In genomic region chr9:137454145-137454505, GRCh38 we compare ENCODE assay signal across 1 cellular context.
TF ChIP-seq lines count a peak whose summit lies in the region.

No MANE protein-coding gene starts in this region.

TF ChIP-seq in HepG2, 621 proteins besides CTCF, POLR2A, EP300 and RAD21 (continues in another document):
- TF ChIP-seq SNAI1 (CRISPR knock-in tag; IDR thresholded peaks at IDR 0.05; ENCODE audit: borderline replicate concordance): no peak
- 0 out of 2 replicates have a peak, but pooled peaks have one; percentile 2 for TF ChIP-seq DNMT1 (CRISPR knock-in tag; IDR thresholded peaks at IDR 0.05)
- TF ChIP-seq ZNF143 (CRISPR knock-in tag; IDR thresholded peaks at IDR 0.05): no peak
- TF ChIP-seq CBX2 (IDR thresholded peaks at IDR 0.05; ENCODE audit: low read depth, low read length): no peak
- TF ChIP-seq CBX2 (CRISPR knock-in tag; IDR thresholded peaks at IDR 0.05; ENCODE audit: low read depth): no peak
- no peak for TF ChIP-seq ZNF598 (CRISPR knock-in tag; IDR thresholded peaks at IDR 0.05; ENCODE audit: borderline replicate concordance)
- no peak for TF ChIP-seq REST (IDR thresholded peaks at IDR 0.05; ENCODE audit: borderline replicate concordance in 1 of 2, low read depth in 1 of 2, low read length in 2 of 2)
- no peak for TF ChIP-seq ZNF746 (CRISPR knock-in tag; IDR thresholded peaks at IDR 0.05)
- no peak for TF ChIP-seq HNRNPH1 (optimal IDR thresholded peaks at IDR 0.05; ENCODE audit: low read depth, low read length)
- TF ChIP-seq AKAP8 (CRISPR knock-in tag; IDR thresholded peaks at IDR 0.05): no peak; the same call in 1 of the 2 replicates
- TF ChIP-seq, protein P1, sequence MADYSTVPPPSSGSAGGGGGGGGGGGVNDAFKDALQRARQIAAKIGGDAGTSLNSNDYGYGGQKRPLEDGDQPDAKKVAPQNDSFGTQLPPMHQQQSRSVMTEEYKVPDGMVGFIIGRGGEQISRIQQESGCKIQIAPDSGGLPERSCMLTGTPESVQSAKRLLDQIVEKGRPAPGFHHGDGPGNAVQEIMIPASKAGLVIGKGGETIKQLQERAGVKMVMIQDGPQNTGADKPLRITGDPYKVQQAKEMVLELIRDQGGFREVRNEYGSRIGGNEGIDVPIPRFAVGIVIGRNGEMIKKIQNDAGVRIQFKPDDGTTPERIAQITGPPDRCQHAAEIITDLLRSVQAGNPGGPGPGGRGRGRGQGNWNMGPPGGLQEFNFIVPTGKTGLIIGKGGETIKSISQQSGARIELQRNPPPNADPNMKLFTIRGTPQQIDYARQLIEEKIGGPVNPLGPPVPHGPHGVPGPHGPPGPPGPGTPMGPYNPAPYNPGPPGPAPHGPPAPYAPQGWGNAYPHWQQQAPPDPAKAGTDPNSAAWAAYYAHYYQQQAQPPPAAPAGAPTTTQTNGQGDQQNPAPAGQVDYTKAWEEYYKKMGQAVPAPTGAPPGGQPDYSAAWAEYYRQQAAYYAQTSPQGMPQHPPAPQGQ (CRISPR knock-in tag; IDR thresholded peaks at IDR 0.05; ENCODE audit: borderline replicate concordance): no peak
- TF ChIP-seq ZBTB44 (CRISPR knock-in tag; IDR thresholded peaks at IDR 0.05): no peak
- TF ChIP-seq ZNF891 (CRISPR knock-in tag; IDR thresholded peaks at IDR 0.05): no peak
- TF ChIP-seq ZNF512B (CRISPR knock-in tag; IDR thresholded peaks at IDR 0.05; ENCODE audit: borderline replicate concordance): no peak
- peak; percentile 19 for TF ChIP-seq AGO2 (optimal IDR thresholded peaks at IDR 0.05; ENCODE audit: low read depth, low read length)
- no peak for TF ChIP-seq RXRB (CRISPR knock-in tag; IDR thresholded peaks at IDR 0.05; ENCODE audit: borderline replicate concordance)
- no peak for TF ChIP-seq ZMAT3 (CRISPR knock-in tag; conservative IDR thresholded peaks at IDR 0.05)
- 0 out of 2 replicates have a peak, but pooled peaks have one; percentile 1 for TF ChIP-seq ZNF879 (CRISPR knock-in tag; IDR thresholded peaks at IDR 0.05)
- no peak for TF ChIP-seq ISL2 (CRISPR knock-in tag; IDR thresholded peaks at IDR 0.05)
- TF ChIP-seq NCOA1 (CRISPR knock-in tag; IDR thresholded peaks at IDR 0.05): no peak
- TF ChIP-seq RBFOX2 (IDR thresholded peaks at IDR 0.05; ENCODE audit: low read depth, low read length): peak; percentile 60
- no peak for TF ChIP-seq ETV6 (CRISPR knock-in tag; conservative IDR thresholded peaks at IDR 0.05)
- TF ChIP-seq NAIF1 (CRISPR knock-in tag; IDR thresholded peaks at IDR 0.05; ENCODE audit: borderline replicate concordance): no peak
- TF ChIP-seq, protein P2, sequence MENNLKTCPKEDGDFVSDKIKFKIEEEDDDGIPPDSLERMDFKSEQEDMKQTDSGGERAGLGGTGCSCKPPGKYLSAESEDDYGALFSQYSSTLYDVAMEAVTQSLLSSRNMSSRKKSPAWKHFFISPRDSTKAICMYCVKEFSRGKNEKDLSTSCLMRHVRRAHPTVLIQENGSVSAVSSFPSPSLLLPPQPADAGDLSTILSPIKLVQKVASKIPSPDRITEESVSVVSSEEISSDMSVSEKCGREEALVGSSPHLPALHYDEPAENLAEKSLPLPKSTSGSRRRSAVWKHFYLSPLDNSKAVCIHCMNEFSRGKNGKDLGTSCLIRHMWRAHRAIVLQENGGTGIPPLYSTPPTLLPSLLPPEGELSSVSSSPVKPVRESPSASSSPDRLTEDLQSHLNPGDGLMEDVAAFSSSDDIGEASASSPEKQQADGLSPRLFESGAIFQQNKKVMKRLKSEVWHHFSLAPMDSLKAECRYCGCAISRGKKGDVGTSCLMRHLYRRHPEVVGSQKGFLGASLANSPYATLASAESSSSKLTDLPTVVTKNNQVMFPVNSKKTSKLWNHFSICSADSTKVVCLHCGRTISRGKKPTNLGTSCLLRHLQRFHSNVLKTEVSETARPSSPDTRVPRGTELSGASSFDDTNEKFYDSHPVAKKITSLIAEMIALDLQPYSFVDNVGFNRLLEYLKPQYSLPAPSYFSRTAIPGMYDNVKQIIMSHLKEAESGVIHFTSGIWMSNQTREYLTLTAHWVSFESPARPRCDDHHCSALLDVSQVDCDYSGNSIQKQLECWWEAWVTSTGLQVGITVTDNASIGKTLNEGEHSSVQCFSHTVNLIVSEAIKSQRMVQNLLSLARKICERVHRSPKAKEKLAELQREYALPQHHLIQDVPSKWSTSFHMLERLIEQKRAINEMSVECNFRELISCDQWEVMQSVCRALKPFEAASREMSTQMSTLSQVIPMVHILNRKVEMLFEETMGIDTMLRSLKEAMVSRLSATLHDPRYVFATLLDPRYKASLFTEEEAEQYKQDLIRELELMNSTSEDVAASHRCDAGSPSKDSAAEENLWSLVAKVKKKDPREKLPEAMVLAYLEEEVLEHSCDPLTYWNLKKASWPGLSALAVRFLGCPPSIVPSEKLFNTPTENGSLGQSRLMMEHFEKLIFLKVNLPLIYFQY (CRISPR knock-in tag; IDR thresholded peaks at IDR 0.05; ENCODE audit: borderline replicate concordance): no peak
- TF ChIP-seq ZMYM2 (CRISPR knock-in tag; IDR thresholded peaks at IDR 0.05): no peak
- TF ChIP-seq CSRNP2 (CRISPR knock-in tag; conservative IDR thresholded peaks at IDR 0.05; ENCODE audit: low read depth): no peak
- TF ChIP-seq ZHX2 (IDR thresholded peaks at IDR 0.05; ENCODE audit: low read depth): no peak
- TF ChIP-seq ZHX2 (CRISPR knock-in tag; IDR thresholded peaks at IDR 0.05; ENCODE audit: borderline replicate concordance): no peak
- 0 out of 2 replicates have a peak, but pooled peaks have one; percentile 51 for TF ChIP-seq CHCHD3 (CRISPR knock-in tag; IDR thresholded peaks at IDR 0.05)
- TF ChIP-seq PAWR (CRISPR knock-in tag; IDR thresholded peaks at IDR 0.05; ENCODE audit: borderline replicate concordance): no peak; the same call in 1 of the 2 replicates
- TF ChIP-seq HHEX (CRISPR knock-in tag; IDR thresholded peaks at IDR 0.05): no peak
- TF ChIP-seq HMG20B (CRISPR knock-in tag; conservative IDR thresholded peaks at IDR 0.05): no peak
- peak; percentile 18; the same call in 1 of the 2 replicates for TF ChIP-seq ATF7-NPFF (CRISPR knock-in tag; IDR thresholded peaks at IDR 0.05; ENCODE audit: low read depth)
- TF ChIP-seq CC2D1A (CRISPR knock-in tag; IDR thresholded peaks at IDR 0.05): no peak; the same call in 1 of the 2 replicates
